In genomic region chr20:45940053-45940452, GRCh38 we compare ENCODE assay signal across 2 cellular contexts.
TF ChIP-seq lines count a peak whose summit lies in the region.

No MANE protein-coding gene starts in this region.

TF ChIP-seq in A549, 52 proteins besides CTCF, POLR2A, EP300 and RAD21:
- TF ChIP-seq MAFK (IDR thresholded peaks at IDR 0.05; ENCODE audit: partially characterized antibody): peak; percentile 33
- no peak for TF ChIP-seq SREBF2 (IDR thresholded peaks at IDR 0.05)

TF ChIP-seq in K562, 482 proteins besides CTCF, POLR2A, EP300 and RAD21:
- TF ChIP-seq ZNF79 (CRISPR knock-in tag; IDR thresholded peaks at IDR 0.05; ENCODE audit: low read depth): no peak
- TF ChIP-seq ILK (tag; IDR thresholded peaks at IDR 0.05; ENCODE audit: borderline replicate concordance, low read depth): no peak
- 0 out of 2 replicates have a peak, but pooled peaks have one; percentile 16 for TF ChIP-seq ZNF316 (IDR thresholded peaks at IDR 0.05)
- TF ChIP-seq CBFB (CRISPR knock-in tag; IDR thresholded peaks at IDR 0.05): no peak
- no peak for TF ChIP-seq SMAD3 (CRISPR knock-in tag; conservative IDR thresholded peaks at IDR 0.05)
